8 cellular contexts compared by ENCODE assay signal in genomic region chr14:32201816-32202467, GRCh38. TPM values are rescaled to one million over a fixed set of nuclear protein-coding genes. Genes with fewer than 3 reads are reported as not detected.
DNase-seq lines count a peak whose midpoint lies in the region; ATAC-seq and TF ChIP-seq lines count a peak whose summit lies in the region.

Gene RNU6-7, plus strand, starts transcription at chr14:32202045.

- TF ChIP-seq CTCF in lower leg skin (IDR thresholded peaks at IDR 0.05) = no peak

- H3K27ac ChIP-seq in BLaER1 (peak within 1 kb of the TSS; percentile 95; the same call in 1 of the 2 replicates), SK-N-MC (peak within 1 kb of the TSS; percentile 91)

- peak within 1 kb of the TSS; percentile 94 for H3K9ac ChIP-seq in BLaER1
- peak within 1 kb of the TSS; percentile 93 for H3K9ac ChIP-seq in SK-N-MC (ENCODE audit: insufficient read length)

- H3K27me3 Mint-ChIP-seq in central memory CD8-positive, alpha-beta T cell = no peaks in the 10 kb centered on the region
- H3K27me3 Mint-ChIP-seq in stimulated activated naive B cell treated with anti-CD40 and anti-IgM and Interleukin-4, amounts not matched to agents 10 μg/mL and 1 μg/mL and 100 μg/mL, for 72 hours = no peaks in the 10 kb centered on the region

- no peaks in the 10 kb centered on the region for H3K9me3 ChIP-seq in BLaER1
- no peaks in the 10 kb centered on the region for H3K9me3 ChIP-seq in SK-N-MC (ENCODE audit: low read depth, low read length)

- no peak for TF ChIP-seq POLR2A in lower leg skin (IDR thresholded peaks at IDR 0.05)

- H3K36me3 ChIP-seq in BLaER1 (no peaks in the 10 kb centered on the region), SK-N-MC (ENCODE audit: insufficient read depth, low read length) (no peaks in the 10 kb centered on the region)

- no peaks in the 10 kb centered on the region for H3K27me3 ChIP-seq in BLaER1

- H3K4me1 Mint-ChIP-seq in central memory CD8-positive, alpha-beta T cell = peaks cover 32% of the 10 kb centered on the region
- peaks cover 44 to 61% of the 10 kb centered on the region in 2 donors for H3K4me1 Mint-ChIP-seq in stimulated activated naive B cell treated with anti-CD40 and anti-IgM and Interleukin-4, amounts not matched to agents 10 μg/mL and 1 μg/mL and 100 μg/mL, for 72 hours

- peak; percentile 41 for DNase-seq in Jurkat, Clone E6-1 (ENCODE audit: low read depth, low spot score)
- DNase-seq in SK-N-MC (ENCODE audit: low read depth, low spot score) (peak; percentile 30), lower leg skin (ENCODE audit: low spot score in 2 of 2) (no peak), iPS-NIHi7 (ENCODE audit: extremely low spot score) (no peak), HPDE6-E6E7 (ENCODE audit: extremely low spot score) (no peak)
- peak; percentile 21 to 45 for DNase-seq in central memory CD8-positive, alpha-beta T cell (ENCODE audit: low spot score in 2 of 2)
- DNase-seq in stimulated activated naive B cell treated with anti-CD40 and anti-IgM and Interleukin-4, amounts not matched to agents 10 μg/mL and 1 μg/mL and 100 μg/mL, for 72 hours = peak; percentile 65

- H3K9me3 Mint-ChIP-seq in central memory CD8-positive, alpha-beta T cell = no peaks in the 10 kb centered on the region
- H3K9me3 Mint-ChIP-seq in stimulated activated naive B cell treated with anti-CD40 and anti-IgM and Interleukin-4, amounts not matched to agents 10 μg/mL and 1 μg/mL and 100 μg/mL, for 72 hours = no peaks in the 10 kb centered on the region

- peak within 1 kb of the TSS; percentile 97 for H3K27ac Mint-ChIP-seq in central memory CD8-positive, alpha-beta T cell (ENCODE audit: low read depth)
- H3K27ac Mint-ChIP-seq in stimulated activated naive B cell treated with anti-CD40 and anti-IgM and Interleukin-4, amounts not matched to agents 10 μg/mL and 1 μg/mL and 100 μg/mL, for 72 hours = peak within 1 kb of the TSS; percentile 100

- H3K4me3 Mint-ChIP-seq in central memory CD8-positive, alpha-beta T cell = peak within 1 kb of the TSS; percentile 84
- peak within 1 kb of the TSS; percentile 93 to 95 for H3K4me3 Mint-ChIP-seq in stimulated activated naive B cell treated with anti-CD40 and anti-IgM and Interleukin-4, amounts not matched to agents 10 μg/mL and 1 μg/mL and 100 μg/mL, for 72 hours

- H3K4me2 ChIP-seq in BLaER1 = peak within 1 kb of the TSS; percentile 89

- no peaks in the 10 kb centered on the region for H4K20me1 ChIP-seq in BLaER1

- H3K4me3 ChIP-seq in BLaER1 (peak within 1 kb of the TSS; percentile 80), SK-N-MC (peak within 1 kb of the TSS; percentile 91), lower leg skin (ENCODE audit: low read depth, poor library complexity, severe bottlenecking) (peak within 1 kb of the TSS; percentile 50)
- H3K4me3 ChIP-seq in Jurkat, Clone E6-1 (ENCODE audit: low read length) = peak within 1 kb of the TSS; percentile 68

- intact Hi-C loops in lower leg skin (cut with DNase I; ENCODE audit: low total_unique reads) = no loop called here

- peaks cover 22% of the 10 kb centered on the region for H3K4me1 ChIP-seq in BLaER1

- 2% methylated on average over 36 to 38 of the region's 38 CpGs for WGBS in lower leg skin, 2 donors

- ATAC-seq in central memory CD8-positive, alpha-beta T cell (replicated peaks; ENCODE audit: extremely low read depth, poor library complexity, severe bottlenecking) = no peak
- ATAC-seq in stimulated activated naive B cell treated with anti-CD40 and anti-IgM and Interleukin-4, amounts not matched to agents 10 μg/mL and 1 μg/mL and 100 μg/mL, for 72 hours (replicated peaks) = peak; percentile 10 to 18

- H3K36me3 Mint-ChIP-seq in central memory CD8-positive, alpha-beta T cell (ENCODE audit: insufficient read depth) = peaks cover 29% of the 10 kb centered on the region
- no peaks in the 10 kb centered on the region for H3K36me3 Mint-ChIP-seq in stimulated activated naive B cell treated with anti-CD40 and anti-IgM and Interleukin-4, amounts not matched to agents 10 μg/mL and 1 μg/mL and 100 μg/mL, for 72 hours

RNA-seq across cellular contexts. Expression of gene RNU6-7, which starts in this region (rescaled TPM):
- not detected for polyA plus RNA-seq in Jurkat, Clone E6-1 (2012; ENCODE audit: insufficient read depth, insufficient read length)
- total RNA-seq in lower leg skin = not detected

Comparison
In these comparisons a context has a peak if more than half of its experiments do, and no peak if none do; other contexts are left out.
1. DNase-seq: peak in Jurkat, Clone E6-1 (single experiment), SK-N-MC (single experiment), central memory CD8-positive, alpha-beta T cell (2 of 2) and stimulated activated naive B cell treated with anti-CD40 and anti-IgM and Interleukin-4, amounts not matched to agents 10 μg/mL and 1 μg/mL and 100 μg/mL, for 72 hours (single experiment); none in lower leg skin (0 of 2), iPS-NIHi7 (single experiment) and HPDE6-E6E7 (single experiment).
2. Peak in every context shown above with its lines, with median percentiles within 50 percentile points of each other: H3K4me3 ChIP-seq.